In genomic region chr3:55648591-55649318, GRCh38 we compare ENCODE assay signal across 33 cellular contexts.
"Had no signal": no experiment of that assay in that cellular context is flagged by ENCODE, and none has a peak within 500 bp of the region (broad histone marks: within the 10 kb centered on the region; RNA-seq: fewer than 3 reads in every experiment).

No MANE protein-coding gene starts in this region.

- H3K4me1 Mint-ChIP-seq: activated naive CD8-positive, alpha-beta T cell treated with anti-CD3 and anti-CD28 coated beads, Interleukin-2, amount 10 ng/mL, durations not matched to agents 7 days and 5 days; immature natural killer cell; naive B cell; stimulated activated effector memory CD8-positive, alpha-beta T cell treated with anti-CD3 and anti-CD28 coated beads, Interleukin-12 subunit alpha, Interleukin-12 subunit beta, amount 100 ng/mL, for 72 hours had no signal

- H3K4me1 ChIP-seq: ascending aorta, colonic mucosa, gastrocnemius medialis, pancreas, prostate gland, sigmoid colon, uterus had no signal

- ATAC-seq: gastrocnemius medialis, left colon, pancreas had no signal

- H3K9me3 ChIP-seq: ascending aorta, colonic mucosa, gastrocnemius medialis, pancreas, prostate gland, sigmoid colon, uterus had no signal

- H3K36me3 ChIP-seq: ascending aorta, cardiac muscle cell, colonic mucosa, gastrocnemius medialis, pancreas, prostate gland, sigmoid colon, uterus had no signal

- H3K27me3 Mint-ChIP-seq: activated naive CD4-positive, alpha-beta T cell treated with anti-CD3 and anti-CD28 coated beads, Interleukin-2, amount 10 ng/mL, durations not matched to agents 7 days and 5 days; stimulated activated naive CD8-positive, alpha-beta T cell treated with anti-CD3 and anti-CD28 coated beads, Interleukin-15, Interleukin-2, amounts not matched to agents 100 ng/mL and 50 ng/mL, for 24 hours had no signal

- H3K9me3 Mint-ChIP-seq: activated naive CD4-positive, alpha-beta T cell treated with anti-CD3 and anti-CD28 coated beads, Interleukin-2, amount 10 ng/mL, durations not matched to agents 7 days and 5 days; activated naive CD8-positive, alpha-beta T cell treated with anti-CD3 and anti-CD28 coated beads, Interleukin-2, amount 10 ng/mL, durations not matched to agents 7 days and 5 days; brain; mesothelial cell of epicardium; nephron progenitor cell; stimulated activated naive CD8-positive, alpha-beta T cell treated with anti-CD3 and anti-CD28 coated beads, Interleukin-15, Interleukin-2, amounts not matched to agents 100 ng/mL and 50 ng/mL, for 24 hours; type B pancreatic cell had no signal

- H3K36me3 Mint-ChIP-seq: activated naive CD4-positive, alpha-beta T cell treated with anti-CD3 and anti-CD28 coated beads, Interleukin-2, amount 10 ng/mL, durations not matched to agents 7 days and 5 days; activated naive CD8-positive, alpha-beta T cell treated with anti-CD3 and anti-CD28 coated beads, Interleukin-2, amount 10 ng/mL, durations not matched to agents 7 days and 5 days; brain; immature natural killer cell; mesothelial cell of epicardium; naive B cell; stimulated activated effector memory CD8-positive, alpha-beta T cell treated with anti-CD3 and anti-CD28 coated beads, Interleukin-12 subunit alpha, Interleukin-12 subunit beta, amount 100 ng/mL, for 72 hours; type B pancreatic cell had no signal

- DNase-seq: activated CD4-positive, alpha-beta T cell treated with anti-CD3 and anti-CD28 coated beads for 4 hours; activated CD4-positive, alpha-beta T cell treated with anti-CD3 and anti-CD28 coated beads, Interleukin-2, amount 50 U/mL, for 48 hours; activated CD8-positive, alpha-beta memory T cell treated with anti-CD3 and anti-CD28 coated beads for 24 hours; activated effector memory CD4-positive, alpha-beta T cell treated with anti-CD3 and anti-CD28 coated beads, Interleukin-2, amount 50 U/mL, for 16 hours; activated naive CD4-positive, alpha-beta T cell treated with anti-CD3 and anti-CD28 coated beads, Interleukin-2, amount 10 ng/mL, durations not matched to agents 7 days and 5 days; activated naive CD8-positive, alpha-beta T cell treated with anti-CD3 and anti-CD28 coated beads, Interleukin-2, amount 10 ng/mL, durations not matched to agents 7 days and 5 days; cerebellar nuclear complex; colonic mucosa; effector CD8-positive, alpha-beta T cell; gastrocnemius medialis; immature natural killer cell; kidney; left colon; mammary epithelial cell; naive B cell; nephron progenitor cell; nucleus accumbens; pancreas; retina; sigmoid colon; small intestine; stimulated activated CD4-positive, alpha-beta T cell treated with anti-CD3 and anti-CD28 coated beads, Interleukin-4, amount 100 ng/mL, for 24 hours; substantia nigra; uterus had no signal

- H3K27ac Mint-ChIP-seq: activated naive CD4-positive, alpha-beta T cell treated with anti-CD3 and anti-CD28 coated beads, Interleukin-2, amount 10 ng/mL, durations not matched to agents 7 days and 5 days; activated naive CD8-positive, alpha-beta T cell treated with anti-CD3 and anti-CD28 coated beads, Interleukin-2, amount 10 ng/mL, durations not matched to agents 7 days and 5 days; immature natural killer cell; mesothelial cell of epicardium; nephron progenitor cell; stimulated activated effector memory CD8-positive, alpha-beta T cell treated with anti-CD3 and anti-CD28 coated beads, Interleukin-12 subunit alpha, Interleukin-12 subunit beta, amount 100 ng/mL, for 72 hours; stimulated activated naive CD8-positive, alpha-beta T cell treated with anti-CD3 and anti-CD28 coated beads, Interleukin-15, Interleukin-2, amounts not matched to agents 100 ng/mL and 50 ng/mL, for 24 hours; type B pancreatic cell had no signal

- H3K27ac ChIP-seq: ascending aorta, cardiac muscle cell, colonic mucosa, gastrocnemius medialis, hepatocyte, pancreas, prostate gland, sigmoid colon, uterus had no signal

- H3K27me3 ChIP-seq: ascending aorta, cardiac muscle cell, colonic mucosa, hepatocyte, pancreas, sigmoid colon, uterus had no signal

- H3K4me3 Mint-ChIP-seq: activated naive CD4-positive, alpha-beta T cell treated with anti-CD3 and anti-CD28 coated beads, Interleukin-2, amount 10 ng/mL, durations not matched to agents 7 days and 5 days; activated naive CD8-positive, alpha-beta T cell treated with anti-CD3 and anti-CD28 coated beads, Interleukin-2, amount 10 ng/mL, durations not matched to agents 7 days and 5 days; brain; immature natural killer cell; mesothelial cell of epicardium; naive B cell; nephron progenitor cell; stimulated activated effector memory CD8-positive, alpha-beta T cell treated with anti-CD3 and anti-CD28 coated beads, Interleukin-12 subunit alpha, Interleukin-12 subunit beta, amount 100 ng/mL, for 72 hours; stimulated activated naive CD8-positive, alpha-beta T cell treated with anti-CD3 and anti-CD28 coated beads, Interleukin-15, Interleukin-2, amounts not matched to agents 100 ng/mL and 50 ng/mL, for 24 hours; type B pancreatic cell had no signal

- H3K4me2 ChIP-seq: hepatocyte had no signal

- H3K4me3 ChIP-seq: ascending aorta, cardiac muscle cell, colonic mucosa, gastrocnemius medialis, hepatocyte, pancreas, prostate gland, sigmoid colon, uterus had no signal

- H3K79me2 ChIP-seq: hepatocyte had no signal
